In genomic region chr2:195352581-195352980, GRCh38 we compare ENCODE assay signal across 1 cellular context.
TF ChIP-seq lines count a peak whose summit lies in the region.

No MANE protein-coding gene starts in this region.

TF ChIP-seq in K562, 482 proteins besides CTCF, POLR2A, EP300 and RAD21 (continued from another document):
- TF ChIP-seq MYBL2 (IDR thresholded peaks at IDR 0.05; ENCODE audit: low read depth), result peak; percentile 94
- no peak for TF ChIP-seq MYBL2 (CRISPR knock-in tag; IDR thresholded peaks at IDR 0.05; ENCODE audit: borderline replicate concordance)
- no peak for TF ChIP-seq ARID3A (IDR thresholded peaks at IDR 0.05; ENCODE audit: borderline replicate concordance, low read depth, low read length)
- TF ChIP-seq SRSF9 (IDR thresholded peaks at IDR 0.05; ENCODE audit: borderline replicate concordance, low read depth, low read length), result no peak
- no peak for TF ChIP-seq AFF1 (IDR thresholded peaks at IDR 0.05; ENCODE audit: low read depth in 1 of 2, partially characterized antibody in 2 of 2)
- TF ChIP-seq TEAD4 (IDR thresholded peaks at IDR 0.05; ENCODE audit: low read length), result peak; percentile 58
- no peak for TF ChIP-seq TEAD4 (CRISPR knock-in tag; IDR thresholded peaks at IDR 0.05; ENCODE audit: borderline replicate concordance)
- TF ChIP-seq TFE3 (CRISPR knock-in tag; IDR thresholded peaks at IDR 0.05), result peak; percentile 32
- TF ChIP-seq ZBED1 (IDR thresholded peaks at IDR 0.05), result no peak
- no peak for TF ChIP-seq PTRF (tag; IDR thresholded peaks at IDR 0.05)
- no peak for TF ChIP-seq KHSRP (IDR thresholded peaks at IDR 0.05)
- TF ChIP-seq FOXA1 (IDR thresholded peaks at IDR 0.05; ENCODE audit: borderline replicate concordance), result no peak
- no peak for TF ChIP-seq FOXK1 (CRISPR knock-in tag; IDR thresholded peaks at IDR 0.05; ENCODE audit: borderline replicate concordance)
- TF ChIP-seq HCFC1 (IDR thresholded peaks at IDR 0.05; ENCODE audit: low read depth, low read length), result no peak
- no peak for TF ChIP-seq SMARCB1 (IDR thresholded peaks at IDR 0.05; ENCODE audit: insufficient read length, low read depth)
- no peak for TF ChIP-seq ZNF780A (CRISPR knock-in tag; IDR thresholded peaks at IDR 0.05)
